ENCODE assay signal across 5 cellular contexts in the genomic region with DNA sequence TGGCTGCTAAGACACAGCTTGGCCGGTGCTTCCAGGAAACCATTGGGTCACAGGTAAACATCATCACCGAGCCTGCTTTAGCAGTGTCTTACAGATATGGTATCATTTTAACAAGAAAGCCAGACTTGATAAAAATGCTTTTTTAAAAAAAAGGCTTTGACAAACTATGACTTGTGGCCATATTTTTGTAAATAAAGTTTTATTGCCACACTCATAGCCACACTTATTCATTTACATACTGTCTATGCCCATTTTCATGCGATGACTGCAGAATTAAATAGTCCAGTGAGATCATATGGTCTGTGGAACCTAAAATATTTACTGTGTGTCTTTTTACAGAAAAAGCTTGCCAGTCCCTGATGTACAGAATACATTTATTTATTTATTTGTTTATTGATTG.
"Had no signal": no experiment of that assay in that cellular context is flagged by ENCODE, and none has a peak within 500 bp of the region (broad histone marks: within the 10 kb centered on the region; RNA-seq: fewer than 3 reads in every experiment).

No MANE protein-coding gene starts in this region.

- H3K36me3 Mint-ChIP-seq: IgD-negative memory B cell had no signal

- H3K4me2 ChIP-seq: GM23338 had no signal

- H3K4me3 Mint-ChIP-seq: GM23338, H9, IgD-negative memory B cell had no signal

- H3K4me3 ChIP-seq: GM23338 had no signal

- H3K4me1 Mint-ChIP-seq: GM23338, H9, IgD-negative memory B cell had no signal

- H3K9me3 Mint-ChIP-seq: GM23338, H9 had no signal

- H3K27me3 Mint-ChIP-seq: IgD-negative memory B cell had no signal

- H3K27ac Mint-ChIP-seq: GM23338, IgD-negative memory B cell had no signal

- H2AFZ ChIP-seq: GM23338 had no signal

- DNase-seq: H9, HCEC 1CT, KG1 had no signal

- ATAC-seq: GM23338 had no signal
